Comparison of ENCODE assay signal across 8 cellular contexts in genomic region chr15:48330855-48331795, GRCh38. TPM values are rescaled to one million over a fixed set of nuclear protein-coding genes. Genes with fewer than 3 reads are reported as not detected.
DNase-seq lines count a peak whose midpoint lies in the region; ATAC-seq, FAIRE-seq and TF ChIP-seq lines count a peak whose summit lies in the region.

DUT (plus strand) TSS chr15:48331429; CDS start chr15:48331516, 87 bp downstream.

- no peaks in the 10 kb centered on the region for H3K27me3 ChIP-seq in kidney epithelial cell (ENCODE audit: control insufficient read depth, insufficient read depth, low read length)

- peak within 1 kb of the TSS; percentile 99 for H3K4me3 ChIP-seq in kidney epithelial cell (ENCODE audit: low read depth, low read length)

- peak; percentile 26 for DNase-seq in 8988T
- peak; percentile 38 for DNase-seq in GM18507 (ENCODE audit: extremely low spot score, insufficient read length, low read depth)
- DNase-seq in NCI-H2196 treated with DMSO at 0.1 percent for 48 hours (lab: John Stamatoyannopoulos, UW; ENCODE audit: unreplicated experiment), result peak; percentile 17
- peak; percentile 85 for DNase-seq in cerebellar cortex (ENCODE audit: low spot score)
- DNase-seq in kidney epithelial cell (ENCODE audit: low read depth), result peak; percentile 19
- DNase-seq in stimulated activated CD4-positive, alpha-beta T cell treated with anti-CD3 and anti-CD28 coated beads, Interleukin-1b, Interleukin-23, amount 100 ng/mL, for 1 hour (ENCODE audit: low read depth in 2 of 2), result peak; percentile 34 to 60

- TF ChIP-seq CTCF in kidney epithelial cell (IDR thresholded peaks at IDR 0.05; ENCODE audit: insufficient read depth, low read length, poor library complexity, severe bottlenecking), result no peak

- peaks cover 3% of the 10 kb centered on the region for H3K36me3 ChIP-seq in kidney epithelial cell (ENCODE audit: control insufficient read depth, insufficient read depth, low read length)

- peak; percentile 76 for ATAC-seq in HG02981 (IDR thresholded peaks at IDR 0.05; ENCODE audit: unreplicated experiment)
- ATAC-seq in activated CD4-positive, CD25-positive, alpha-beta regulatory T cell treated with anti-CD3 and anti-CD28 coated beads, Interleukin-2, amount 50 U/mL, for 24 hours, result peak; percentile 89

- peak; percentile 84 for FAIRE-seq in GM18507 (lab: Jason Lieb, UNC)

RNA-seq across cellular contexts. Expression of gene DUT, which starts in this region (rescaled TPM):
- 75.4 and 79.3 TPM in 2 replicates for total RNA-seq in kidney epithelial cell

Comparison
In these comparisons a context has a peak if more than half of its experiments do, and no peak if none do; other contexts are left out.
1. Peak in every context shown above with its lines: DNase-seq, ATAC-seq and H3K4me3 ChIP-seq.
2. DNase-seq: peak in every context shown above with its lines; median percentile 85 in cerebellar cortex; 47 in stimulated activated CD4-positive, alpha-beta T cell treated with anti-CD3 and anti-CD28 coated beads, Interleukin-1b, Interleukin-23, amount 100 ng/mL, for 1 hour; 38 in GM18507; 26 in 8988T; 19 in kidney epithelial cell; 17 in NCI-H2196 treated with DMSO at 0.1 percent for 48 hours.